8 cellular contexts compared by ENCODE assay signal in genomic region chr2:104976603-104977120, GRCh38.
A peak's percentile ranks its signal among the peaks of the same experiment; 100 is the strongest.
DNase-seq lines count a peak whose midpoint lies in the region; ATAC-seq and TF ChIP-seq lines count a peak whose summit lies in the region.

No MANE protein-coding gene starts in this region.

- no peak overlapping the region for H3K4me3 ChIP-seq in mucosa of descending colon

- TF ChIP-seq CTCF in mucosa of descending colon (IDR thresholded peaks at IDR 0.05) (no peak), foreskin keratinocyte (conservative IDR thresholded peaks at IDR 0.05) (no peak)

- H3K4me1 ChIP-seq in mucosa of descending colon (ENCODE audit: low read depth) (no peaks in the 10 kb centered on the region), foreskin keratinocyte (no peaks in the 10 kb centered on the region)

- no peak overlapping the region for H3K27ac ChIP-seq in foreskin keratinocyte

- DNase-seq in GF-D8 (lab: John Stamatoyannopoulos, UW), result peak; percentile 57
- peak; percentile 61 for DNase-seq in GM19240 (ENCODE audit: insufficient read length, low spot score)
- DNase-seq in SIG-M5 (lab: John Stamatoyannopoulos, UW), result peak; percentile 43
- DNase-seq in mucosa of descending colon, result peak in 1 of 3 donors; percentile 18
- no peak for DNase-seq in foreskin keratinocyte
- no peak for DNase-seq in DMS79 treated with DMSO at 0.1 percent for 48 hours (lab: John Stamatoyannopoulos, UW)
- DNase-seq in NCI-H2196 (lab: John Stamatoyannopoulos, UW; ENCODE audit: unreplicated experiment), result no peak

- intact Hi-C loops in mucosa of descending colon (cut with DNase I, micrococcal nuclease), result no loop called here

- no peaks in the 10 kb centered on the region for H3K9me3 ChIP-seq in mucosa of descending colon

- H3K27me3 ChIP-seq in foreskin keratinocyte, result no peaks in the 10 kb centered on the region

- no peaks in the 10 kb centered on the region for H3K36me3 ChIP-seq in mucosa of descending colon (ENCODE audit: low read depth)

- ATAC-seq in HG03095 (IDR thresholded peaks at IDR 0.05; ENCODE audit: unreplicated experiment) (peak; percentile 97), mucosa of descending colon (peak; percentile 69), foreskin keratinocyte (no peak)

Comparison
In these comparisons a context has a peak if more than half of its experiments do, and no peak if none do; other contexts are left out.
1. DNase-seq: peak in GF-D8 (single experiment), GM19240 (single experiment) and SIG-M5 (single experiment); none in foreskin keratinocyte (0 of 2), DMS79 treated with DMSO at 0.1 percent for 48 hours (single experiment) and NCI-H2196 (single experiment).